8 cellular contexts compared by ENCODE assay signal in genomic region chr3:153221748-153222162, GRCh38. TPM values are rescaled to one million over a fixed set of nuclear protein-coding genes. Genes with fewer than 3 reads are reported as not detected.
A peak's percentile ranks its signal among the peaks of the same experiment; 100 is the strongest.
DNase-seq lines count a peak whose midpoint lies in the region; ATAC-seq lines count a peak whose summit lies in the region.

No MANE protein-coding gene starts in this region.

- H3K4me2 ChIP-seq in neuronal stem cell (ENCODE audit: insufficient read depth, low read length, poor library complexity, severe bottlenecking): no peak overlapping the region

- ATAC-seq in esophagus mucosa: peak; percentile 99

- no peak overlapping the region for H4K91ac ChIP-seq in neuronal stem cell (ENCODE audit: low read depth, low read length, poor library complexity)

- H3K9me3 ChIP-seq in neuronal stem cell (replicated peaks in 1 of 2; ENCODE audit: control insufficient read depth in 2 of 2, insufficient read depth in 1 of 2, low read depth in 1 of 2, low read length in 2 of 2): no peaks in the 10 kb centered on the region

- H2BK12ac ChIP-seq in neuronal stem cell (ENCODE audit: low read length): no peak overlapping the region

- H3K4me3 ChIP-seq in neuronal stem cell (ENCODE audit: low read length in 2 of 2): no peak overlapping the region

- DNase-seq in EH (ENCODE audit: low read depth) (peak; percentile 98), H4 (ENCODE audit: low spot score) (peak; percentile 85), NCI-H226 (peak; percentile 100), neuronal stem cell (ENCODE audit: low spot score) (no peak), substantia nigra (lab: John Stamatoyannopoulos, UW) (peak in 33 of 49 donors; percentile 1 to 68 (median 15)), NCI-H526 (lab: John Stamatoyannopoulos, UW) (no peak)
- DNase-seq in activated CD8-positive, alpha-beta memory T cell treated with anti-CD3 and anti-CD28 coated beads for 48 hours (ENCODE audit: low read depth in 2 of 3, low spot score in 2 of 3): peak; percentile 15 to 46 (median 23)

- no peak overlapping the region for H2BK120ac ChIP-seq in neuronal stem cell (ENCODE audit: low read depth, low read length)

- no peak overlapping the region for H3K9ac ChIP-seq in neuronal stem cell (ENCODE audit: low read depth, low read length, poor library complexity)

- H3K36me3 ChIP-seq in neuronal stem cell (replicated peaks in 1 of 2; ENCODE audit: control insufficient read depth in 2 of 2, insufficient read depth in 2 of 2, low read length in 2 of 2): no peaks in the 10 kb centered on the region

- H2AFZ ChIP-seq in neuronal stem cell (ENCODE audit: low read length): peak overlapping the region; percentile 92

- H3K79me1 ChIP-seq in neuronal stem cell (ENCODE audit: low read depth, low read length): no peaks in the 10 kb centered on the region

- H3K18ac ChIP-seq in neuronal stem cell (ENCODE audit: low read length): no peak overlapping the region

- no CpG with 5 or more reads among the region's 9 CpGs for WGBS in neuronal stem cell (ENCODE audit: extremely low coverage in 2 of 2, insufficient read length in 2 of 2, insufficient replicate concordance in 1 of 2), 2 donors

- H2BK5ac ChIP-seq in neuronal stem cell (ENCODE audit: low read length): no peak overlapping the region

- no peak overlapping the region for H3K4ac ChIP-seq in neuronal stem cell (ENCODE audit: low read length)

- H2AK5ac ChIP-seq in neuronal stem cell (ENCODE audit: low read depth, low read length): no peak overlapping the region

- H3K27ac ChIP-seq in neuronal stem cell (replicated peaks; ENCODE audit: low read length) (no peak overlapping the region), substantia nigra (ENCODE audit: low read depth, low read length, poor library complexity, severe bottlenecking) (no peak overlapping the region)

- H3K23ac ChIP-seq in neuronal stem cell (ENCODE audit: low read depth, low read length, poor library complexity): no peak overlapping the region

- H2BK15ac ChIP-seq in neuronal stem cell (ENCODE audit: low read length): no peak overlapping the region

- no peak overlapping the region for H4K8ac ChIP-seq in neuronal stem cell (ENCODE audit: low read depth, low read length)

- H3K27me3 ChIP-seq in neuronal stem cell (ENCODE audit: control insufficient read depth in 3 of 3, insufficient read depth in 3 of 3, low read depth in 1 of 3, low read length in 3 of 3): no peaks in the 10 kb centered on the region

- H3K4me1 ChIP-seq in neuronal stem cell (ENCODE audit: control insufficient read depth in 2 of 2, insufficient read depth in 1 of 2, low read depth in 1 of 2, low read length in 2 of 2): peaks cover 0 to 2% of the 10 kb centered on the region in 2 donors

- no peak overlapping the region for H3K14ac ChIP-seq in neuronal stem cell (ENCODE audit: low read length)

RNA-seq across cellular contexts. Expression of gene RAP2B, which starts 59.7 kb away (rescaled TPM):
- 15.7 TPM in 2 replicates for total RNA-seq in H4 (2014; rRNA removed; shearing (Covaris generic))
- total RNA-seq in esophagus mucosa: 28.8 TPM
- polyA plus RNA-seq in neuronal stem cell (2013, experiment 1 of 2): 13.0 TPM
- polyA plus RNA-seq in neuronal stem cell (2013, experiment 2 of 2): 13.3 TPM

Comparison
In these comparisons a context has a peak if more than half of its experiments do, and no peak if none do; other contexts are left out.
1. DNase-seq: peak in EH (single experiment), H4 (single experiment), NCI-H226 (single experiment), activated CD8-positive, alpha-beta memory T cell treated with anti-CD3 and anti-CD28 coated beads for 48 hours (3 of 3) and substantia nigra (33 of 49); none in neuronal stem cell (single experiment) and NCI-H526 (0 of 2).